In the genomic region with DNA sequence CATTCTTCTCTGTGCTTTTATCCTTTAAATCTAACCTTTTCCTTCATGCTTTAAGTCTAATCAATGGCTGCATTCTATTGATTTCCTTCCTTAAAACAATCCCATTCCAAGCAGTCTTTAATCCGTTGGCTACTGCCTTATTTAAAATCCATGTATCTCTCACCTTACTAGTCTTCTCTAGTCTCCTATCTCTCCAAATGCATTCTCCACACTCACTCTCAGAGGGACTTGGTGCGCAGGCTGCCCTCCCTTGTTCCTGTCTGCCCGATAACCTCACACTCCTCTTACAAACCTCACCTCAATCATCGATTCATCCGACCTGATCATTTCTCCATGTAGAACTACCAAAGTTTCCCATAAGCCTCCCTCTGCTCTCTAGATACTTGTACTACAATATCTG, we compare ENCODE assay signal across 1 cellular context.
A peak's percentile ranks its signal among the peaks of the same experiment; 100 is the strongest.
TF ChIP-seq lines count a peak whose summit lies in the region.

No MANE protein-coding gene starts in this region.

TF ChIP-seq in HepG2, 621 proteins besides CTCF, POLR2A, EP300 and RAD21:
- peak; percentile 38 for TF ChIP-seq RBM22 (optimal IDR thresholded peaks at IDR 0.05; ENCODE audit: low read length)
- no peak for TF ChIP-seq HOXD1 (CRISPR knock-in tag; IDR thresholded peaks at IDR 0.05)
- TF ChIP-seq ZNF496 (CRISPR knock-in tag; IDR thresholded peaks at IDR 0.05; ENCODE audit: insufficient replicate concordance), result no peak
- TF ChIP-seq POLR2AphosphoS2 (IDR thresholded peaks at IDR 0.05; ENCODE audit: low read depth, low read length), result 0 out of 2 replicates have a peak, but pooled peaks have one; percentile 73
TF ChIP-seq in HepG2: peak in this region for 2.
